In genomic region chr14:60163741-60164140, GRCh38 we compare ENCODE assay signal across 1 cellular context.
TF ChIP-seq lines count a peak whose summit lies in the region.

No MANE protein-coding gene starts in this region.

TF ChIP-seq in A549, 52 proteins besides CTCF, POLR2A, EP300 and RAD21 (continued from another document):
- TF ChIP-seq HDAC2 (IDR thresholded peaks at IDR 0.05), result no peak
